ENCODE assay signal across 9 cellular contexts in genomic region chr6:36131517-36132220, GRCh38. TPM values are rescaled to one million over a fixed set of nuclear protein-coding genes. Genes with fewer than 3 reads are reported as not detected.
DNase-seq lines count a peak whose midpoint lies in the region; ATAC-seq, FAIRE-seq and TF ChIP-seq lines count a peak whose summit lies in the region.
"Had no signal": no experiment of that assay in that cellular context is flagged by ENCODE, and none has a peak within 500 bp of the region (broad histone marks: within the 10 kb centered on the region; RNA-seq: fewer than 3 reads in every experiment).

No MANE protein-coding gene starts in this region.

- H3K79me2 ChIP-seq in neural progenitor cell (ENCODE audit: low read depth), result no peaks in the 10 kb centered on the region

- DNase-seq in NOMO-1 treated with DMSO at 0.1 percent for 48 hours (lab: John Stamatoyannopoulos, UW; ENCODE audit: unreplicated experiment) (peak; percentile 35), NOMO-1 treated with dmso at 0.1 percent for 144 hours (lab: John Stamatoyannopoulos, UW; ENCODE audit: unreplicated experiment) (no peak), NCI-H1417 treated with DMSO at 0.1 percent for 48 hours (lab: John Stamatoyannopoulos, UW) (peak; percentile 55), neural progenitor cell (ENCODE audit: low spot score) (no peak), D721Med (ENCODE audit: insufficient read length, low spot score) (no peak)
- DNase-seq in activated CD4-positive, alpha-beta T cell treated with anti-CD3 and anti-CD28 coated beads for 48 hours, result peak; percentile 71

- peaks cover 17% of the 10 kb centered on the region for H3K4me1 Mint-ChIP-seq in neural progenitor cell

- H3K4me1 ChIP-seq in esophagus (ENCODE audit: control insufficient read depth in 2 of 2, insufficient read depth in 2 of 2, low read length in 1 of 2), result peaks cover 0 to 11% of the 10 kb centered on the region in 2 donors
- H3K4me1 ChIP-seq in neural progenitor cell, result peaks cover 9% of the 10 kb centered on the region

- no peaks in the 10 kb centered on the region for H3K36me3 Mint-ChIP-seq in neural progenitor cell

- no peak for FAIRE-seq in D721Med (lab: Jason Lieb, UNC)
- FAIRE-seq: colon had no signal

- H3K9me3 ChIP-seq in esophagus (ENCODE audit: control insufficient read depth in 2 of 2, insufficient read depth in 1 of 2, low read depth in 1 of 2, low read length in 1 of 2) (no peaks in the 10 kb centered on the region), neural progenitor cell (ENCODE audit: low read depth) (no peaks in the 10 kb centered on the region)

- ATAC-seq in HG02840 (IDR thresholded peaks at IDR 0.05; ENCODE audit: low FRiP score, unreplicated experiment), result peak; percentile 71

- H3K9ac ChIP-seq in neural progenitor cell, result no peak overlapping the region

- no peak overlapping the region for H3K27ac Mint-ChIP-seq in neural progenitor cell

- no peak overlapping the region for H2AFZ ChIP-seq in neural progenitor cell (replicated peaks)

- H3K27me3 ChIP-seq in esophagus (ENCODE audit: control insufficient read depth in 1 of 2, insufficient read depth in 2 of 2, low read length in 2 of 2) (no peaks in the 10 kb centered on the region), neural progenitor cell (peaks cover 41% of the 10 kb centered on the region)

- peak overlapping the region; percentile 74 to 76 for H3K4me3 ChIP-seq in esophagus (ENCODE audit: low read depth in 1 of 2, low read length in 2 of 2)
- H3K4me3 ChIP-seq in neural progenitor cell, result peak overlapping the region; percentile 48

- H3K36me3 ChIP-seq in esophagus (ENCODE audit: control insufficient read depth in 2 of 2, insufficient read depth in 2 of 2, low read length in 1 of 2) (peaks cover 0 to 18% of the 10 kb centered on the region in 2 donors), neural progenitor cell (no peaks in the 10 kb centered on the region)

- peak overlapping the region; percentile 21 for H3K4me3 Mint-ChIP-seq in neural progenitor cell

- H3K9me3 Mint-ChIP-seq in neural progenitor cell, result no peaks in the 10 kb centered on the region

- 9 to 13% methylated on average over 8 of the region's 8 CpGs for WGBS in esophagus, 2 donors

- H3K27me3 Mint-ChIP-seq in neural progenitor cell (ENCODE audit: insufficient read depth, low read depth), result peaks cover 13% of the 10 kb centered on the region

- peak overlapping the region; percentile 82 for H3K4me2 ChIP-seq in neural progenitor cell

- no peaks in the 10 kb centered on the region for H4K20me1 ChIP-seq in neural progenitor cell (ENCODE audit: low read depth)

- H3F3A ChIP-seq in neural progenitor cell (ENCODE audit: low read depth), result no peaks in the 10 kb centered on the region

- no peak for TF ChIP-seq CTCF in neural progenitor cell (IDR thresholded peaks at IDR 0.05)
- no peak for TF ChIP-seq CTCF in D721Med (IDR thresholded peaks at IDR 0.05; ENCODE audit: insufficient read depth, missing control alignments)

- peak overlapping the region; percentile 84 to 94 for H3K27ac ChIP-seq in esophagus (ENCODE audit: low read depth in 2 of 2, low read length in 1 of 2)
- H3K27ac ChIP-seq in neural progenitor cell, result no peak overlapping the region

RNA-seq across cellular contexts. Expression of gene MAPK13, which starts 1.4 kb away (rescaled TPM):
- 10 to 100 TPM; 53.3 to 91.8 TPM for polyA plus RNA-seq in esophagus
- 0.13 and 1.1 TPM in 2 replicates for total RNA-seq in neural progenitor cell (ENCODE audit: low replicate concordance)

Comparison
In these comparisons a context has a peak if more than half of its experiments do, and no peak if none do; other contexts are left out.
1. DNase-seq: peak in NOMO-1 treated with DMSO at 0.1 percent for 48 hours (single experiment), NCI-H1417 treated with DMSO at 0.1 percent for 48 hours (single experiment) and activated CD4-positive, alpha-beta T cell treated with anti-CD3 and anti-CD28 coated beads for 48 hours (single experiment); none in NOMO-1 treated with dmso at 0.1 percent for 144 hours (single experiment), neural progenitor cell (single experiment) and D721Med (single experiment).